In genomic region chr13:61760102-61760501, GRCh38 we compare ENCODE assay signal across 7 cellular contexts.
"Had no signal": no experiment of that assay in that cellular context is flagged by ENCODE, and none has a peak within 500 bp of the region (broad histone marks: within the 10 kb centered on the region; RNA-seq: fewer than 3 reads in every experiment).

No MANE protein-coding gene starts in this region.

- FAIRE-seq: HTR-8/SVneo, K562 had no signal

- H3K9ac ChIP-seq: KMS-11 had no signal

- ATAC-seq: K562 had no signal

- H3K4me2 ChIP-seq: KMS-11 had no signal

- DNase-seq: IMR-90, KBM-7, KG1 had no signal

- H3K4me3 ChIP-seq: K562 had no signal

- H3K27ac ChIP-seq: HL-60, KMS-11 had no signal
